30 cellular contexts compared by ENCODE assay signal in genomic region chr4:88452941-88453340, GRCh38.
"Had no signal": no experiment of that assay in that cellular context is flagged by ENCODE, and none has a peak within 500 bp of the region (broad histone marks: within the 10 kb centered on the region; RNA-seq: fewer than 3 reads in every experiment).

No MANE protein-coding gene starts in this region.

- DNase-seq: hypothalamus; immature natural killer cell; kidney; left colon; left lung; lower lobe of right lung; mammary epithelial cell; mesenchymal stem cell; naive thymus-derived CD8-positive, alpha-beta T cell; nucleus accumbens; pancreas; posterior cingulate gyrus; retina; right cardiac atrium; spleen; stimulated activated CD4-positive, alpha-beta T cell treated with anti-CD3 and anti-CD28 coated beads, Interleukin-4, amount 100 ng/mL, for 24 hours; stimulated activated naive CD4-positive, alpha-beta T cell; stimulated activated naive CD8-positive, alpha-beta T cell treated with anti-CD3 and anti-CD28 coated beads, Interleukin-15, amount 100 ng/mL, for 72 hours; substantia nigra; thyroid gland; transverse colon had no signal

- H3K4me3 ChIP-seq: left lung, lower lobe of right lung, pancreas, prostate gland, skin epidermis, spleen, thyroid gland, transverse colon, upper lobe of left lung, vagina had no signal

- H3K4me3 Mint-ChIP-seq: immature natural killer cell; naive thymus-derived CD8-positive, alpha-beta T cell; nephron; neural crest cell; stimulated activated effector memory CD8-positive, alpha-beta T cell treated with anti-CD3 and anti-CD28 coated beads, Interleukin-12 subunit alpha, Interleukin-12 subunit beta, amount 100 ng/mL, for 72 hours had no signal

- ATAC-seq: left colon; left lung; lower lobe of right lung; naive thymus-derived CD8-positive, alpha-beta T cell; pancreas; right cardiac atrium; sciatic nerve; stimulated activated effector memory CD8-positive, alpha-beta T cell treated with anti-CD3 and anti-CD28 coated beads, Interleukin-12 subunit alpha, Interleukin-12 subunit beta, amount 100 ng/mL, for 72 hours; stimulated activated naive CD8-positive, alpha-beta T cell treated with anti-CD3 and anti-CD28 coated beads, Interleukin-15, amount 100 ng/mL, for 72 hours had no signal

- H3K36me3 ChIP-seq: left lung, lower lobe of right lung, pancreas, prostate gland, spleen, thyroid gland, transverse colon, upper lobe of left lung, vagina had no signal

- H3K9me3 ChIP-seq: left lung, lower lobe of right lung, pancreas, prostate gland, spleen, thyroid gland, transverse colon, upper lobe of left lung, vagina had no signal

- H3K27me3 Mint-ChIP-seq: naive thymus-derived CD8-positive, alpha-beta T cell had no signal

- H3K27ac Mint-ChIP-seq: immature natural killer cell; naive thymus-derived CD8-positive, alpha-beta T cell; nephron; stimulated activated effector memory CD8-positive, alpha-beta T cell treated with anti-CD3 and anti-CD28 coated beads, Interleukin-12 subunit alpha, Interleukin-12 subunit beta, amount 100 ng/mL, for 72 hours; stimulated activated naive CD8-positive, alpha-beta T cell treated with anti-CD3 and anti-CD28 coated beads, Interleukin-15, amount 100 ng/mL, for 72 hours had no signal

- H3K9me3 Mint-ChIP-seq: immature natural killer cell; naive thymus-derived CD8-positive, alpha-beta T cell; nephron; stimulated activated effector memory CD8-positive, alpha-beta T cell treated with anti-CD3 and anti-CD28 coated beads, Interleukin-12 subunit alpha, Interleukin-12 subunit beta, amount 100 ng/mL, for 72 hours; stimulated activated naive CD8-positive, alpha-beta T cell treated with anti-CD3 and anti-CD28 coated beads, Interleukin-15, amount 100 ng/mL, for 72 hours had no signal

- H3K27ac ChIP-seq: left lung, lower lobe of right lung, pancreas, prostate gland, skin epidermis, spleen, thyroid gland, transverse colon, upper lobe of left lung, vagina had no signal

- FAIRE-seq: islet of Langerhans, kidney, pancreas had no signal

- H3K4me1 ChIP-seq: lower lobe of right lung, pancreas, prostate gland, thyroid gland had no signal

- H3K27me3 ChIP-seq: pancreas, spleen, thyroid gland, transverse colon, vagina had no signal
